ENCODE assay signal across 8 cellular contexts in the genomic region with DNA sequence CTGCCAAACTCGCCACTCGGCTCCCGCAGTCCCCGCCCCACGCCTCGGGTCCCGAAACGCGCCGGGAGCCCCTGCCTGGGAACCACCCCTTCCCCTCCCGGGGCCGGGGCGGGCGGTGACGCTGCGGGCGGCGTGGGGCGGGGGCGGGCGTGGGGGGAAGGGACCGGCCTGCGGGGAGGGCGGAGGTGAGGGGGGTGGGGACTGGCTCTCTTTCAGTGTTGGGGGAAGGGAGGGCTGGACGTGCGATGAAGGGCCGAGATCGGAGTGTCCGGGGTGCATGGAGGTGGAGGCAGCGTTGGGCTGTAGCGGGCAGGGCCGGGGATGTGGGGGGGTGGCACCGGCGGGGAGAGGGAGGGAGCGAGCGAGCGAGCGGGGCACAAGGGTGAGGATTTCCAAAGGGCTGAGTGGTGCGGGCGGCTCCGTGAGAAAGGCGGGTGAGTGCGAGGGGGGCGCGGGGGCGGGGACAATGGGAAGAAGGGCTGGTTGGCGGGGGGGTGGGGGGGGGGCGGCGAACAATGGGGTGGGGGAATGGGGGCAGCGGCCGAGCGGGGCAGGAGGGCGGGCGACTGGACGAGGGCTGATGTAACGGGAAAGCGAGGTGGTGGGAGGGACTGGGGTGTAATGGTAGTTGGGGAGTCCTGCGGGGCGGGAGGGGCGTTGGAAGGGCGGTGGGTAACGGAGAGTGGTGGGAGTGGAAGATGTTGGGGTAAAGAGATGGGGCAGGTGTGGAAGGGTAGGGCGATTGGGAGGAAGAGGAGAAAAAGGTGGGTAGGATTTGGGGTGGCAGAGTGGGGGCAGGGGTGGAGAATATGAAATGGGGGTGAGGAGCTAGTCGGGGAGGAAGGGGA. TPM values are rescaled to one million over a fixed set of nuclear protein-coding genes. Genes with fewer than 3 reads are reported as not detected.
DNase-seq lines count a peak whose midpoint lies in the region; ATAC-seq and TF ChIP-seq lines count a peak whose summit lies in the region.

No MANE protein-coding gene starts in this region.

- peak overlapping the region; percentile 80 for H3K4me3 ChIP-seq in Caco-2 (ENCODE audit: low read depth, low read length)
- peak overlapping the region; percentile 26 for H3K4me3 ChIP-seq in KMS-11 (IDR thresholded peaks at IDR 0.05; ENCODE audit: insufficient read depth, low read depth, low read length)
- H3K4me3 ChIP-seq in coronary artery, result peak overlapping the region; percentile 94
- H3K4me3 ChIP-seq in right lobe of liver, result peak overlapping the region; percentile 89 to 92 (median 90)

- H2AFZ ChIP-seq in KMS-11 (ENCODE audit: low read depth), result peak overlapping the region; percentile 96

- intact Hi-C loops in Caco-2 (cut with micrococcal nuclease; ENCODE audit: unreplicated experiment) (loop anchor here (1.0 to 5.0 kb wide), 3 partner anchors 10 to 194 kb away; a partner anchor contains a TSS), right lobe of liver (cut with DNase I) (no loop called here)

- H3K9me3 ChIP-seq in Caco-2 (no peaks in the 10 kb centered on the region), right lobe of liver (no peaks in the 10 kb centered on the region)

- TF ChIP-seq POLR2A in right lobe of liver (IDR thresholded peaks at IDR 0.05), result no peak

- H3K79me2 ChIP-seq in KMS-11 (ENCODE audit: insufficient read depth, low read depth), result peaks cover 47% of the 10 kb centered on the region

- H3K36me3 Mint-ChIP-seq in Caco-2 (ENCODE audit: insufficient read depth, unreplicated experiment), result peaks cover 29% of the 10 kb centered on the region

- WGBS in right lobe of liver (ENCODE audit: insufficient coverage, low coverage, low lambda C conversion rate, missing lambda C conversion rate), result 0% methylated on average over 33 of the region's 64 CpGs

- H3K36me3 ChIP-seq in Caco-2 (ENCODE audit: control insufficient read depth, insufficient read depth, low read length), result no peaks in the 10 kb centered on the region
- no peaks in the 10 kb centered on the region for H3K36me3 ChIP-seq in KMS-11 (ENCODE audit: insufficient read depth)
- H3K36me3 ChIP-seq in right lobe of liver, result no peaks in the 10 kb centered on the region

- H3K9ac ChIP-seq in KMS-11, result peak overlapping the region; percentile 63

- H3K4me1 ChIP-seq in Caco-2 (peaks cover 3% of the 10 kb centered on the region; the same call in 1 of the 2 replicates), KMS-11 (ENCODE audit: low read depth, poor library complexity, severe bottlenecking) (peaks cover 20% of the 10 kb centered on the region), right lobe of liver (peaks cover 0 to 25% (median 0%) of the 10 kb centered on the region in 4 donors)

- H4K20me1 ChIP-seq in KMS-11 (ENCODE audit: insufficient read depth), result no peaks in the 10 kb centered on the region

- no TSS peak for BruUV-seq in Caco-2 (replicated peaks; lab: Mats Ljungman, UMichigan)

- POLR2A ChIA-PET in Caco-2 (lab: Charles Lee), result interaction anchor here (1.3 kb wide), 1 partner anchor 194 kb away, joined by 6 read pairs; a partner anchor contains a TSS

- H3K27me3 ChIP-seq in Caco-2 (replicated peaks; ENCODE audit: control insufficient read depth, insufficient read depth, low read length) (no peaks in the 10 kb centered on the region), KMS-11 (ENCODE audit: insufficient read depth, low read depth) (no peaks in the 10 kb centered on the region), right lobe of liver (no peaks in the 10 kb centered on the region)

- peak overlapping the region; percentile 98 for H3K4me3 Mint-ChIP-seq in Caco-2 (ENCODE audit: unreplicated experiment)

- H3K9me3 Mint-ChIP-seq in Caco-2 (ENCODE audit: unreplicated experiment), result no peaks in the 10 kb centered on the region

- peak overlapping the region; percentile 95 for H3K27ac Mint-ChIP-seq in Caco-2 (ENCODE audit: unreplicated experiment)

- peak overlapping the region; percentile 44; the same call in 1 of the 2 replicates for H3K4me2 ChIP-seq in KMS-11

- DNase-seq in Caco-2, result peak in 1 of 2 experiments; percentile 64
- peak; percentile 17 for DNase-seq in activated CD4-positive, CD25-positive, alpha-beta regulatory T cell treated with anti-CD3 and anti-CD28 coated beads, Interleukin-2, amount 50 U/mL, for 16 hours (ENCODE audit: low read depth, low spot score)
- peak; percentile 88 for DNase-seq in coronary artery (ENCODE audit: low spot score)
- peak; percentile 83 to 88 (median 86) for DNase-seq in right lobe of liver
- DNase-seq in stimulated activated CD4-positive, alpha-beta T cell treated with anti-CD3 and anti-CD28 coated beads, TNF-alpha, amount 100 ng/mL, for 1 hour (ENCODE audit: low read depth in 3 of 3, low spot score in 1 of 3), result peak in 2 of 3 donors; percentile 21 to 50
- no peak for DNase-seq in MV-4-11 (lab: John Stamatoyannopoulos, UW)

- no peaks in the 10 kb centered on the region for H3K27me3 Mint-ChIP-seq in Caco-2 (ENCODE audit: insufficient read depth, unreplicated experiment)

- CTCF ChIA-PET in Caco-2 (lab: Charles Lee), result interaction anchor here (1.1 to 1.2 kb wide), 3 partner anchors 10 to 172 kb away, joined by 5 to 9 read pairs (median 5); no protein-coding TSS in a partner anchor

- ATAC-seq in GM21423 (IDR thresholded peaks at IDR 0.05; ENCODE audit: unreplicated experiment) (peak; percentile 19), right lobe of liver (peak; percentile 47 to 70 (median 56))

- no peak for TF ChIP-seq CTCF in Caco-2 (IDR thresholded peaks at IDR 0.05; ENCODE audit: insufficient read depth in 1 of 2, low read depth in 1 of 2, low read length in 1 of 2, severe bottlenecking in 1 of 2, unreplicated experiment in 1 of 2)
- no peak for TF ChIP-seq CTCF in KMS-11 (conservative IDR thresholded peaks at IDR 0.05; ENCODE audit: low read depth, low read length)
- TF ChIP-seq CTCF in coronary artery (IDR thresholded peaks at IDR 0.05), result no peak
- TF ChIP-seq CTCF in right lobe of liver (IDR thresholded peaks at IDR 0.05), result no peak

- H3K4me1 Mint-ChIP-seq in Caco-2 (ENCODE audit: low read depth, unreplicated experiment), result peaks cover 7% of the 10 kb centered on the region

- H3K27ac ChIP-seq in KMS-11 (peak overlapping the region; percentile 72), coronary artery (peak overlapping the region; percentile 96 to 99), right lobe of liver (peak overlapping the region; percentile 73 to 92 (median 90))

RNA-seq across cellular contexts. Expression of a gene that starts 0.6 kb away (rescaled TPM):
- total RNA-seq in Caco-2 (2022), result 42.8 TPM in 2 replicates
- 10 to 100 TPM; 22.6 to 62.4 (median 37.0) TPM for total RNA-seq in right lobe of liver

Comparison
In these comparisons a context has a peak if more than half of its experiments do, and no peak if none do; other contexts are left out.
1. H3K4me3 ChIP-seq: peak in every context shown above with its lines; median percentile 94 in coronary artery; 90 in right lobe of liver; 80 in Caco-2; 26 in KMS-11.